26 cellular contexts compared by ENCODE assay signal in genomic region chr10:67277402-67277801, GRCh38.
"Had no signal": no experiment of that assay in that cellular context is flagged by ENCODE, and none has a peak within 500 bp of the region (broad histone marks: within the 10 kb centered on the region; RNA-seq: fewer than 3 reads in every experiment).

No MANE protein-coding gene starts in this region.

- DNase-seq: dermis blood vessel endothelial cell; dorsolateral prefrontal cortex; effector CD4-positive, alpha-beta T cell; effector memory CD4-positive, alpha-beta T cell; erythroblast; esophagus squamous epithelium; foreskin fibroblast; foreskin melanocyte; gastrocnemius medialis; glutamatergic neuron; head of caudate nucleus; heart right ventricle; hypothalamus; immature natural killer cell; left cardiac atrium; left lung; left ventricle myocardium superior; lower lobe of right lung; mesenchymal stem cell; midbrain; naive thymus-derived CD4-positive, alpha-beta T cell had no signal

- FAIRE-seq: colon, endometrium, keratinocyte had no signal

- H3K27me3 ChIP-seq: dorsolateral prefrontal cortex, esophagus squamous epithelium, gastrocnemius medialis, heart right ventricle, left lung had no signal

- H3K36me3 ChIP-seq: esophagus squamous epithelium, gastrocnemius medialis, heart right ventricle, left lung, lower lobe of right lung had no signal

- H3K4me3 ChIP-seq: coronary artery, dorsolateral prefrontal cortex, esophagus squamous epithelium, gastrocnemius medialis, heart right ventricle, left lung, lower lobe of right lung had no signal

- H3K4me1 ChIP-seq: esophagus squamous epithelium, gastrocnemius medialis, left lung, lower lobe of right lung had no signal

- H3K27ac ChIP-seq: coronary artery, dorsolateral prefrontal cortex, epithelial cell of prostate, esophagus squamous epithelium, gastrocnemius medialis, heart right ventricle, left lung, lower lobe of right lung had no signal

- H3K9me3 ChIP-seq: esophagus squamous epithelium, gastrocnemius medialis, heart right ventricle, left lung, lower lobe of right lung had no signal
